In the genomic region with DNA sequence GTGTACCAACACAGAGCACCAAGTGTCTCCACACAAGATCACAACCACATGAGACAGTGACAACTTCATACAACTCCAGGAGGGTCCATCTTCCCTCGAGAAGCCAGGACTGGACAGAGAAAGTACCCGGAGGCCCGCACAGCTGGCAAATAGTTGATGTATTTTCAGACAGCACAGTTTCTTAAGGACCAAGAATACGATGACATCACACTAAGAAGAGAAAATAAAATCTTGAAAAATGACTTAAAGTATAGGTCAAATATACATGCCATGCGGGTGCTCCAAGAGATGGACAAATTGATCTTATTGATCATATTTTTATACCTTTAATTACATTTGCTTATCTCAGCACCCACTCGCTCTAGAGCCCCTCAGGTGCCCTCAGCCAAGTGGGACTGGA, we compare ENCODE assay signal across 6 cellular contexts.
"Had no signal": no experiment of that assay in that cellular context is flagged by ENCODE, and none has a peak within 500 bp of the region (broad histone marks: within the 10 kb centered on the region; RNA-seq: fewer than 3 reads in every experiment).

No MANE protein-coding gene starts in this region.

- H3K27ac Mint-ChIP-seq: IgD-negative memory B cell had no signal

- DNase-seq: IMR-90, KBM-7 had no signal

- H3K4me3 ChIP-seq: K562 had no signal

- H3K27ac ChIP-seq: HL-60 had no signal

- H3K27me3 Mint-ChIP-seq: IgD-negative memory B cell had no signal

- ATAC-seq: K562 had no signal

- H3K4me3 Mint-ChIP-seq: IgD-negative memory B cell had no signal

- FAIRE-seq: HTR-8/SVneo, K562 had no signal

- H3K4me1 Mint-ChIP-seq: IgD-negative memory B cell had no signal
